ENCODE assay signal across 8 cellular contexts in genomic region chr1:233410906-233411305, GRCh38.
"Had no signal": no experiment of that assay in that cellular context is flagged by ENCODE, and none has a peak within 500 bp of the region (broad histone marks: within the 10 kb centered on the region; RNA-seq: fewer than 3 reads in every experiment).

No MANE protein-coding gene starts in this region.

- DNase-seq: GM23248, GOT3, H7, HFFc6, IMR-90 had no signal

- ATAC-seq: HCT116 had no signal

- H3K27ac ChIP-seq: GM23248, HL-60 had no signal

- H3K4me3 ChIP-seq: GM23248, HAP-1 had no signal
